Comparison of ENCODE assay signal across 27 cellular contexts in the genomic region with DNA sequence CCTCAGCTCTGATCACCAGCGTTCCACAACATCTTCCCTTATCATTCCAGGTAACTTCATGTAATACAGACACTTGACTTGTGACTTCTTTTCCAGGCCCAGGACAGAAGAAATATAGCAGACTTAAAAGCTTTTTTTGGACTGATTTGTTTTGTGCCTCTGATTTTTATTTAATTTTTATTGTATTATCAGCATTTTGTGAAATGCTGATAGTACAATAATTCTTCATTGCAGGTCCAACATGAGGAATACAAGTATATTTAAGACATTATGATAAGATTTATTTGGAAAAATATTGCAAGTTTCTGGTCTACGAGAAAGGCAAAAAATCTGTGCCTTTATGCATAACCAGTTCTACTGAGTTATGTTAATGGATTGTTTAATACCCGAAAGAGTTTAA.
DNase-seq lines count a peak whose midpoint lies in the region; ATAC-seq, FAIRE-seq and TF ChIP-seq lines count a peak whose summit lies in the region.
"Had no signal": no experiment of that assay in that cellular context is flagged by ENCODE, and none has a peak within 500 bp of the region (broad histone marks: within the 10 kb centered on the region; RNA-seq: fewer than 3 reads in every experiment).

No MANE protein-coding gene starts in this region.

- no peak overlapping the region for H2AK9ac ChIP-seq in IMR-90 (replicated peaks; ENCODE audit: low read depth, low read length, poor library complexity)

- POLR2A ChIA-PET in HepG2 (lab: Yijun Ruan, JAX): no interaction called here
- POLR2A ChIA-PET in IMR-90 (lab: Charles Lee; ENCODE audit: unreplicated experiment): no interaction called here
- POLR2A ChIA-PET in H1 (lab: Charles Lee; ENCODE audit: partially characterized antibody): no interaction called here

- no peaks in the 10 kb centered on the region for H3K23me2 ChIP-seq in H1 (ENCODE audit: low read depth, low read length)

- H2BK120ac ChIP-seq in IMR-90 (ENCODE audit: low read depth, low read length) (no peak overlapping the region), H1 (replicated peaks; ENCODE audit: low read depth, low read length) (no peak overlapping the region)

- H3K36me3 ChIP-seq in HepG2 (replicated peaks in 1 of 2; ENCODE audit: control insufficient read depth in 1 of 2, insufficient read depth in 2 of 2, low read length in 2 of 2) (no peaks in the 10 kb centered on the region), right lobe of liver (no peaks in the 10 kb centered on the region), IMR-90 (ENCODE audit: control insufficient read depth, insufficient read depth, low read length) (no peaks in the 10 kb centered on the region), H1 (ENCODE audit: control insufficient read depth in 2 of 4, insufficient read depth in 4 of 4, low read length in 3 of 4) (no peaks in the 10 kb centered on the region)
- H3K36me3 ChIP-seq: BE2C, BLaER1 had no signal

- H2AFZ ChIP-seq in HepG2 (ENCODE audit: low read length) (no peak overlapping the region), IMR-90 (replicated peaks; ENCODE audit: low read length, poor library complexity) (no peak overlapping the region), H1 (ENCODE audit: low read length) (peak overlapping the region; percentile 67; the same call in 1 of the 2 replicates)

- H4K91ac ChIP-seq in IMR-90 (ENCODE audit: insufficient read depth, low read depth, low read length) (no peak overlapping the region), H1 (replicated peaks; ENCODE audit: insufficient read length, low read length) (no peak overlapping the region)

- no peak overlapping the region for H3K18ac ChIP-seq in IMR-90 (ENCODE audit: low read depth, low read length)
- no peak overlapping the region for H3K18ac ChIP-seq in H1 (ENCODE audit: extremely low read depth, low read length)

- BruUV-seq in HepG2 (replicated peaks; lab: Mats Ljungman, UMichigan): no TSS peak
- BruUV-seq in IMR-90 (replicated peaks; lab: Mats Ljungman, UMichigan): no TSS peak

- H3K23ac ChIP-seq in IMR-90 (ENCODE audit: low read depth, low read length): no peak overlapping the region
- no peak overlapping the region for H3K23ac ChIP-seq in H1 (ENCODE audit: insufficient read length)

- H2BK20ac ChIP-seq in IMR-90 (ENCODE audit: low read depth, low read length) (peak overlapping the region; percentile 74), H1 (ENCODE audit: low read length) (no peak overlapping the region)

- no peak for TF ChIP-seq EP300 in HepG2 (IDR thresholded peaks at IDR 0.05; ENCODE audit: low read depth in 2 of 2, low read length in 2 of 2)
- TF ChIP-seq EP300 in HepG2 (CRISPR knock-in tag; IDR thresholded peaks at IDR 0.05; ENCODE audit: borderline replicate concordance): no peak
- no peak for TF ChIP-seq EP300 in H1 (IDR thresholded peaks at IDR 0.05; ENCODE audit: borderline replicate concordance in 1 of 2, low read depth in 2 of 2, low read length in 2 of 2)

- H4K8ac ChIP-seq in IMR-90 (ENCODE audit: low read depth in 2 of 2, low read length in 2 of 2): no peak overlapping the region
- no peak overlapping the region for H4K8ac ChIP-seq in H1 (ENCODE audit: extremely low read depth, insufficient read depth, low read length)

- H2BK15ac ChIP-seq in IMR-90 (ENCODE audit: low read depth, low read length): 0 out of 3 replicates have a peak overlapping the region, but pooled peaks have one; percentile 22
- H2BK15ac ChIP-seq in H1 (ENCODE audit: low read length): no peak overlapping the region

- CTCF ChIA-PET in HepG2 (lab: Yijun Ruan, JAX; ENCODE audit: low intra/inter-chr PET ratio, low total read pairs) (no interaction called here), IMR-90 (lab: Yijun Ruan, JAX) (interaction anchor here (1.8 kb wide), 1 partner anchor 22 kb away, joined by 5 read pairs; no protein-coding TSS in a partner anchor), H1 (lab: Charles Lee; ENCODE audit: partially characterized antibody) (no interaction called here)

- DNase-seq in HepG2 (ENCODE audit: low spot score) (no peak), right lobe of liver (no peak), IMR-90 (no peak), H1 (ENCODE audit: low read depth in 1 of 2, low spot score in 2 of 2) (no peak), T-helper 1 cell (no peak)
- DNase-seq: ACHN; BE2C; C1 segment of cervical spinal cord; CD4-positive, alpha-beta memory T cell; CD4-positive, CD25-positive, alpha-beta regulatory T cell; CD8-positive, alpha-beta memory T cell; COR-L47; DMS 273 treated with DMSO at 0.1 percent for 48 hours; DMS153; DMS53; DMS79; DND-41; EL; GDM1 had no signal

- no peak for TF ChIP-seq CTCF in HepG2 (CRISPR knock-in tag; IDR thresholded peaks at IDR 0.05)
- TF ChIP-seq CTCF in right lobe of liver (IDR thresholded peaks at IDR 0.05): no peak
- no peak for TF ChIP-seq CTCF in IMR-90 (conservative IDR thresholded peaks at IDR 0.05; ENCODE audit: low read depth, low read length)
- no peak for TF ChIP-seq CTCF in H1 (IDR thresholded peaks at IDR 0.05; ENCODE audit: control extremely low read depth in 1 of 3, insufficient read depth in 1 of 3, low read depth in 1 of 3, low read length in 3 of 3)

- H3K27ac ChIP-seq in HepG2 (ENCODE audit: extremely low read length, insufficient read depth, low read length) (no peak overlapping the region), right lobe of liver (no peak overlapping the region), IMR-90 (ENCODE audit: insufficient read depth, low read length) (no peak overlapping the region), H1 (ENCODE audit: low read depth, low read length) (no peak overlapping the region)
- H3K27ac ChIP-seq: 22Rv1, BLaER1 had no signal

- H2BK12ac ChIP-seq in H1 (ENCODE audit: low read depth, low read length): no peak overlapping the region

- H3K27me3 ChIP-seq in HepG2 (ENCODE audit: control insufficient read depth in 1 of 2, insufficient read depth in 2 of 2, low read length in 2 of 2): peaks cover 0 to 22% of the 10 kb centered on the region in 2 experiments; a peak in 4 of 5 replicates
- H3K27me3 ChIP-seq in right lobe of liver: no peaks in the 10 kb centered on the region
- H3K27me3 ChIP-seq in IMR-90 (ENCODE audit: control insufficient read depth, insufficient read depth, low read length): no peaks in the 10 kb centered on the region
- no peaks in the 10 kb centered on the region for H3K27me3 ChIP-seq in H1 (replicated peaks in 1 of 4; ENCODE audit: control insufficient read depth in 3 of 4, extremely low read depth in 1 of 4, insufficient read depth in 3 of 4, low read length in 3 of 4)
- H3K27me3 ChIP-seq: BLaER1 had no signal

- no peaks in the 10 kb centered on the region for H3K79me1 ChIP-seq in IMR-90 (ENCODE audit: low read depth in 1 of 2, low read length in 2 of 2)
- no peaks in the 10 kb centered on the region for H3K79me1 ChIP-seq in H1 (ENCODE audit: low read depth, low read length)

- ATAC-seq in HepG2 (no peak), right lobe of liver (no peak), IMR-90 (ENCODE audit: low read depth) (no peak), HG02870 (IDR thresholded peaks at IDR 0.05; ENCODE audit: unreplicated experiment) (no peak), GM18520 (IDR thresholded peaks at IDR 0.05; ENCODE audit: unreplicated experiment) (no peak)
- ATAC-seq: GM12878 had no signal

- H3K56ac ChIP-seq in IMR-90 (ENCODE audit: extremely low read depth, insufficient read depth, low read length): no peak overlapping the region
- H3K56ac ChIP-seq in H1 (replicated peaks; ENCODE audit: insufficient read length, low read depth, low read length): no peak overlapping the region

- no peak overlapping the region for H3K14ac ChIP-seq in IMR-90 (replicated peaks; ENCODE audit: low read depth, low read length)
- H3K14ac ChIP-seq in H1 (ENCODE audit: insufficient read length): no peak overlapping the region

- H3K4me2 ChIP-seq in HepG2 (ENCODE audit: low read depth, low read length): no peak overlapping the region
- H3K4me2 ChIP-seq in IMR-90 (ENCODE audit: low read depth, low read length): no peak overlapping the region
- no peak overlapping the region for H3K4me2 ChIP-seq in H1 (ENCODE audit: insufficient read depth in 1 of 2, low read depth in 2 of 2, low read length in 2 of 2)
- H3K4me2 ChIP-seq: BLaER1 had no signal

- H3K9me3 ChIP-seq in HepG2 (ENCODE audit: low read length) (no peaks in the 10 kb centered on the region), right lobe of liver (no peaks in the 10 kb centered on the region), IMR-90 (ENCODE audit: control insufficient read depth, insufficient read depth, low read length) (no peaks in the 10 kb centered on the region), H1 (ENCODE audit: insufficient read depth in 2 of 2, low read depth in 1 of 2, low read length in 1 of 2) (no peaks in the 10 kb centered on the region)
- H3K9me3 ChIP-seq: BE2C, BLaER1 had no signal

- no peak for FAIRE-seq in HepG2 (lab: Jason Lieb, UNC)
- no peak for FAIRE-seq in H1 (lab: Jason Lieb, UNC)
- FAIRE-seq: GM12878, GM12892, GM18507, GM19239 had no signal

- in situ Hi-C loops in HepG2 (cut with HindIII; ENCODE audit: extremely low pct_ligation_motif_present, low pct_unique_long_range_greater_than_20kb) (no loop called here), IMR-90 (cut with MboI; ENCODE audit: low sequenced_read_pairs) (no loop called here)

- peaks cover 8% of the 10 kb centered on the region; the same call in 1 of the 2 replicates for H3K9me1 ChIP-seq in IMR-90 (ENCODE audit: insufficient read depth, low read length)

- WGBS in HepG2 (ENCODE audit: low lambda C conversion rate): 1% methylated on average over 3 of the region's 3 CpGs
- 60% methylated on average over 3 of the region's 3 CpGs for WGBS in right lobe of liver (ENCODE audit: insufficient coverage, low coverage, low lambda C conversion rate, missing lambda C conversion rate)
- WGBS in IMR-90 (ENCODE audit: extremely low coverage in 2 of 2, insufficient read length in 1 of 2), 2 experiments: no CpG with 5 or more reads among the region's 3 CpGs
- 90% methylated on average over 3 of the region's 3 CpGs; no CpG with 5 or more reads in 1 of the 2 experiments for WGBS in H1 (ENCODE audit: extremely low coverage in 1 of 2, insufficient coverage in 1 of 2, insufficient read length in 1 of 2, insufficient replicate concordance in 2 of 2, low coverage in 1 of 2, low lambda C conversion rate in 2 of 2, missing lambda C conversion rate in 1 of 2), 2 experiments

- dilution Hi-C loops in IMR-90 (cut with HindIII; ENCODE audit: low sequenced_read_pairs, unreplicated experiment): no loop called here

- H3K9ac ChIP-seq in HepG2 (ENCODE audit: insufficient read depth, low read depth, low read length) (no peak overlapping the region), IMR-90 (ENCODE audit: low read depth, low read length) (no peak overlapping the region), H1 (replicated peaks in 1 of 4; ENCODE audit: extremely low read depth in 1 of 4, low read depth in 3 of 4, low read length in 3 of 4) (no peak overlapping the region)
- H3K9ac ChIP-seq: BLaER1 had no signal

- H2AK5ac ChIP-seq in IMR-90 (ENCODE audit: low read depth, low read length): peak overlapping the region; percentile 40; the same call in 1 of the 2 replicates
- H2AK5ac ChIP-seq in H1 (ENCODE audit: low read depth, low read length): no peak overlapping the region

- H3K4me1 ChIP-seq in HepG2 (ENCODE audit: insufficient read depth, low read length): no peaks in the 10 kb centered on the region
- H3K4me1 ChIP-seq in right lobe of liver: no peaks in the 10 kb centered on the region
- H3K4me1 ChIP-seq in IMR-90 (ENCODE audit: control insufficient read depth, insufficient read depth, low read length): peaks cover 9% of the 10 kb centered on the region
- no peaks in the 10 kb centered on the region for H3K4me1 ChIP-seq in H1 (replicated peaks in 1 of 4; ENCODE audit: control insufficient read depth in 3 of 4, insufficient read depth in 4 of 4, low read length in 3 of 4)
- H3K4me1 ChIP-seq: BE2C, BLaER1 had no signal

- H4K20me1 ChIP-seq in HepG2 (ENCODE audit: insufficient read depth, low read length) (no peaks in the 10 kb centered on the region), IMR-90 (ENCODE audit: insufficient read depth, low read length) (no peaks in the 10 kb centered on the region), H1 (replicated peaks in 1 of 2; ENCODE audit: control insufficient read depth in 1 of 2, insufficient read depth in 2 of 2, low read length in 2 of 2) (no peaks in the 10 kb centered on the region)
- H4K20me1 ChIP-seq: BLaER1 had no signal

- intact Hi-C loops in HepG2 (cut with micrococcal nuclease; ENCODE audit: unreplicated experiment) (no loop called here), right lobe of liver (cut with DNase I) (no loop called here), IMR-90 (cut with micrococcal nuclease) (no loop called here)

- no peak for TF ChIP-seq RAD21 in HepG2 (CRISPR knock-in tag; IDR thresholded peaks at IDR 0.05)
- TF ChIP-seq RAD21 in IMR-90 (IDR thresholded peaks at IDR 0.05; ENCODE audit: low read length): no peak
- no peak for TF ChIP-seq RAD21 in H1 (IDR thresholded peaks at IDR 0.05 in 1 of 2, conservative IDR thresholded peaks at IDR 0.05 in 1 of 2; ENCODE audit: low read depth in 2 of 2, low read length in 2 of 2)

- H3K4ac ChIP-seq in IMR-90 (ENCODE audit: low read depth, low read length) (0 out of 2 replicates have a peak overlapping the region, but pooled peaks have one; percentile 18), H1 (replicated peaks; ENCODE audit: insufficient read length, low read depth, low read length) (no peak overlapping the region)

- H3K79me2 ChIP-seq in HepG2 (ENCODE audit: insufficient read depth, low read length) (no peaks in the 10 kb centered on the region), H1 (ENCODE audit: control insufficient read depth in 1 of 2, insufficient read depth in 2 of 2, low read length in 2 of 2) (no peaks in the 10 kb centered on the region)

- no peak overlapping the region for H4K5ac ChIP-seq in IMR-90 (ENCODE audit: low read depth, low read length)
- H4K5ac ChIP-seq in H1 (ENCODE audit: insufficient read length, low read depth, low read length): no peak overlapping the region

- H3K4me3 ChIP-seq in HepG2 (replicated peaks in 1 of 3; ENCODE audit: insufficient read depth in 1 of 3, low read depth in 2 of 3, low read length in 3 of 3) (no peak overlapping the region), right lobe of liver (no peak overlapping the region), IMR-90 (ENCODE audit: insufficient read depth, low read depth, low read length) (no peak overlapping the region), H1 (ENCODE audit: extremely low read depth in 1 of 4, insufficient read depth in 2 of 4, low read depth in 3 of 4, low read length in 4 of 4) (no peak overlapping the region)
- H3K4me3 ChIP-seq: BLaER1, GM12878 had no signal

- TF ChIP-seq POLR2A in HepG2 (IDR thresholded peaks at IDR 0.05; ENCODE audit: insufficient read depth in 1 of 2, low read depth in 2 of 2, low read length in 2 of 2) (no peak), right lobe of liver (IDR thresholded peaks at IDR 0.05) (no peak), IMR-90 (IDR thresholded peaks at IDR 0.05; ENCODE audit: low read depth, low read length) (no peak), H1 (IDR thresholded peaks at IDR 0.05; ENCODE audit: control extremely low read depth in 1 of 2, low read depth in 2 of 2, low read length in 2 of 2) (no peak)

- no peak overlapping the region for H2BK5ac ChIP-seq in IMR-90 (ENCODE audit: low read depth, low read length, poor library complexity, severe bottlenecking)
- no peak overlapping the region for H2BK5ac ChIP-seq in H1 (ENCODE audit: low read depth, low read length)
